Comparison of ENCODE assay signal across 10 cellular contexts in genomic region chrX:51837926-51838325, GRCh38. TPM values are rescaled to one million over a fixed set of nuclear protein-coding genes. Genes with fewer than 3 reads are reported as not detected.
DNase-seq lines count a peak whose midpoint lies in the region; ATAC-seq and TF ChIP-seq lines count a peak whose summit lies in the region.
"Had no signal": no experiment of that assay in that cellular context is flagged by ENCODE, and none has a peak within 500 bp of the region (broad histone marks: within the 10 kb centered on the region; RNA-seq: fewer than 3 reads in every experiment).

No MANE protein-coding gene starts in this region.

- H4K8ac ChIP-seq in mesenchymal stem cell (ENCODE audit: low read length) (no peak overlapping the region), mesendoderm (ENCODE audit: low read depth, low read length) (no peak overlapping the region)

- DNase-seq in COLO829 (ENCODE audit: low spot score) (peak; percentile 8), NCI-H146 (lab: John Stamatoyannopoulos, UW) (peak; percentile 3), choroid plexus epithelial cell (ENCODE audit: low read depth) (peak; percentile 76), mesenchymal stem cell (peak; percentile 75), RKO (ENCODE audit: low spot score) (no peak), RPMI8226 (no peak), upper lobe of left lung (no peak), mesendoderm (no peak)
- DNase-seq: effector CD8-positive, alpha-beta T cell; NCI-H524 had no signal

- H3K23ac ChIP-seq in mesenchymal stem cell (ENCODE audit: low read length in 2 of 2) (no peak overlapping the region), mesendoderm (ENCODE audit: low read length) (no peak overlapping the region)

- H4K5ac ChIP-seq in mesendoderm (ENCODE audit: low read length), result no peak overlapping the region

- H3K9ac ChIP-seq in mesenchymal stem cell (ENCODE audit: low read length), result no peak overlapping the region
- H3K9ac ChIP-seq in mesendoderm (ENCODE audit: low read length), result no peak overlapping the region

- H3K79me2 ChIP-seq in mesendoderm (ENCODE audit: control insufficient read depth, insufficient read depth, low read length), result peaks cover 2% of the 10 kb centered on the region

- H3K4me1 ChIP-seq in mesenchymal stem cell (ENCODE audit: control insufficient read depth, insufficient read depth, low read depth, low read length) (no peaks in the 10 kb centered on the region), upper lobe of left lung (no peaks in the 10 kb centered on the region), mesendoderm (ENCODE audit: control insufficient read depth, low read depth, low read length) (no peaks in the 10 kb centered on the region)

- TF ChIP-seq EP300 in upper lobe of left lung (IDR thresholded peaks at IDR 0.05), result no peak

- H3K18ac ChIP-seq in mesenchymal stem cell (ENCODE audit: low read depth in 1 of 2, low read length in 2 of 2), result no peak overlapping the region
- H3K18ac ChIP-seq in mesendoderm (ENCODE audit: low read length), result no peak overlapping the region

- no peak overlapping the region for H3K14ac ChIP-seq in mesenchymal stem cell (ENCODE audit: low read length in 2 of 2)

- no peak overlapping the region for H3K4ac ChIP-seq in mesenchymal stem cell (ENCODE audit: low read depth in 1 of 2, low read length in 2 of 2)
- H3K4ac ChIP-seq in mesendoderm (ENCODE audit: low read depth, low read length), result no peak overlapping the region

- H4K91ac ChIP-seq in mesenchymal stem cell (ENCODE audit: low read length), result no peak overlapping the region

- no peaks in the 10 kb centered on the region for H3K36me3 ChIP-seq in mesenchymal stem cell (ENCODE audit: control insufficient read depth in 1 of 2, insufficient read depth in 2 of 2, low read depth in 1 of 2, low read length in 2 of 2)
- H3K36me3 ChIP-seq in upper lobe of left lung, result no peaks in the 10 kb centered on the region
- H3K36me3 ChIP-seq in mesendoderm (ENCODE audit: control insufficient read depth, insufficient read depth, low read length), result no peaks in the 10 kb centered on the region

- H2BK5ac ChIP-seq in mesenchymal stem cell (ENCODE audit: low read depth, low read length, poor library complexity, severe bottlenecking) (no peak overlapping the region), mesendoderm (ENCODE audit: low read length) (no peak overlapping the region)

- 13% methylated on average over 1 of the region's 3 CpGs for WGBS in mesenchymal stem cell
- WGBS in upper lobe of left lung, 2 donors, result 49 to 63% methylated on average over 3 of the region's 3 CpGs
- no CpG with 5 or more reads among the region's 3 CpGs for WGBS in mesendoderm (ENCODE audit: extremely low coverage, insufficient coverage, low lambda C conversion rate)

- no peak overlapping the region for H2BK15ac ChIP-seq in mesenchymal stem cell (ENCODE audit: low read depth, poor library complexity, severe bottlenecking)
- no peak overlapping the region for H2BK15ac ChIP-seq in mesendoderm (replicated peaks; ENCODE audit: low read depth)

- H3K27me3 ChIP-seq in mesenchymal stem cell (ENCODE audit: control insufficient read depth in 1 of 2, insufficient read depth in 1 of 2, low read length in 2 of 2), result no peaks in the 10 kb centered on the region
- no peaks in the 10 kb centered on the region for H3K27me3 ChIP-seq in upper lobe of left lung
- H3K27me3 ChIP-seq in mesendoderm (ENCODE audit: insufficient read depth, low read length, poor library complexity), result no peaks in the 10 kb centered on the region

- no peak for TF ChIP-seq POLR2A in upper lobe of left lung (IDR thresholded peaks at IDR 0.05)

- H3K9me3 ChIP-seq in mesenchymal stem cell (ENCODE audit: control insufficient read depth, low read length) (peaks cover 4% of the 10 kb centered on the region), upper lobe of left lung (no peaks in the 10 kb centered on the region)

- no peak for ATAC-seq in upper lobe of left lung (ENCODE audit: low FRiP score in 2 of 2)

- H3K4me3 ChIP-seq in choroid plexus epithelial cell (ENCODE audit: low read depth, low read length) (no peak overlapping the region), mesenchymal stem cell (ENCODE audit: insufficient read depth in 1 of 2, low read depth in 1 of 2, low read length in 2 of 2) (no peak overlapping the region), upper lobe of left lung (no peak overlapping the region), mesendoderm (ENCODE audit: low read length) (no peak overlapping the region)

- no peak overlapping the region for H2AK5ac ChIP-seq in mesenchymal stem cell (ENCODE audit: low read length, severe bottlenecking)
- no peak overlapping the region for H2AK5ac ChIP-seq in mesendoderm (ENCODE audit: low read length)

- no peak overlapping the region for H2BK12ac ChIP-seq in mesenchymal stem cell (ENCODE audit: low read length in 2 of 2)

- H3K4me2 ChIP-seq in mesenchymal stem cell (ENCODE audit: low read length, poor library complexity, severe bottlenecking) (no peak overlapping the region), mesendoderm (ENCODE audit: low read length) (no peak overlapping the region)

- no peak overlapping the region for H3K27ac ChIP-seq in mesenchymal stem cell (ENCODE audit: low read length, poor library complexity, severe bottlenecking)
- no peak overlapping the region for H3K27ac ChIP-seq in upper lobe of left lung
- H3K27ac ChIP-seq in mesendoderm (ENCODE audit: low read depth, low read length), result no peak overlapping the region

- no peak overlapping the region for H2AFZ ChIP-seq in mesenchymal stem cell (ENCODE audit: low read depth, low read length)

- no peak overlapping the region for H3K56ac ChIP-seq in mesendoderm (ENCODE audit: low read length)

- H3K79me1 ChIP-seq in mesenchymal stem cell (replicated peaks; ENCODE audit: low read length, poor library complexity, severe bottlenecking) (no peaks in the 10 kb centered on the region), mesendoderm (ENCODE audit: low read length) (no peaks in the 10 kb centered on the region)

- TF ChIP-seq CTCF in choroid plexus epithelial cell (conservative IDR thresholded peaks at IDR 0.05; ENCODE audit: low read depth, low read length) (no peak), upper lobe of left lung (IDR thresholded peaks at IDR 0.05) (no peak)

- H2BK120ac ChIP-seq in mesenchymal stem cell (ENCODE audit: low read depth, low read length) (no peak overlapping the region), mesendoderm (ENCODE audit: low read depth, low read length) (no peak overlapping the region)

RNA-seq across cellular contexts. Expression of gene MAGED1, which starts 55.5 kb away (rescaled TPM):
- polyA plus RNA-seq in mesenchymal stem cell (2013, experiment 1 of 2), result 458 TPM
- polyA plus RNA-seq in mesenchymal stem cell (2013, experiment 2 of 2), result 448 TPM
- 10 to 100 TPM; 25.1 to 72.8 (median 65.7) TPM for total RNA-seq in upper lobe of left lung
- 153 TPM for polyA plus RNA-seq in mesendoderm (2013, experiment 1 of 2)
- 151 TPM for polyA plus RNA-seq in mesendoderm (2013, experiment 2 of 2)

Comparison
In these comparisons a context has a peak if more than half of its experiments do, and no peak if none do; other contexts are left out.
1. DNase-seq: peak in COLO829 (single experiment), NCI-H146 (single experiment), choroid plexus epithelial cell (single experiment) and mesenchymal stem cell (single experiment); none in RKO (single experiment), RPMI8226 (single experiment), upper lobe of left lung (0 of 2) and mesendoderm (single experiment).